In the genomic region with DNA sequence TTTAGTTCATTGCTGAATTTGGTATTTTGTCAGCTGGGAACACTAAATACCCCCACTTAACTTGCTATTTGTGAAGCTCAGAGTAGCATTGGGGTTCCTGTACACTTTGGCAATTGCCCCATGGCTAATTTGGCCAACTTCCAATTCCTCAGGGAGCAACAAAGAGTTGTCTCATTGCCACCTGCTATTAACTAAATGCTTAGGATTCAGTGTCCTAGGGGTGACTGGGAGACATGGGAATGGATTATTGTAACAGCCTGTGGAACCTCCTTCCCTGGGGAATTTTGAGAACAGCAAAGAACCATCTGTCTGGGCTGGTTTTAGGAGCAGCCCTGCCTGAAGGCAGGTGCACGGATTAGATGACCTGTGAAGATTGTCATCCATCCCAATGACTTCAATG, we compare ENCODE assay signal across 13 cellular contexts.
DNase-seq lines count a peak whose midpoint lies in the region; ATAC-seq, FAIRE-seq and TF ChIP-seq lines count a peak whose summit lies in the region.
"Had no signal": no experiment of that assay in that cellular context is flagged by ENCODE, and none has a peak within 500 bp of the region (broad histone marks: within the 10 kb centered on the region; RNA-seq: fewer than 3 reads in every experiment).

No MANE protein-coding gene starts in this region.

- H3K4me1 ChIP-seq in HepG2 (ENCODE audit: insufficient read depth, low read length) (peaks cover 12% of the 10 kb centered on the region), gastroesophageal sphincter (peaks cover 0 to 20% (median 2%) of the 10 kb centered on the region in 3 donors)

- no peak overlapping the region for H3K27ac Mint-ChIP-seq in Calu3 (ENCODE audit: unreplicated experiment)
- H3K27ac Mint-ChIP-seq: activated CD8-positive, alpha-beta T cell treated with anti-CD3 and anti-CD28 coated beads for 36 hours; progenitor cell of endocrine pancreas had no signal

- BruUV-seq in Calu3 (replicated peaks; lab: Mats Ljungman, UMichigan): no TSS peak
- BruUV-seq in HepG2 (replicated peaks; lab: Mats Ljungman, UMichigan): no TSS peak

- TF ChIP-seq EP300 in HepG2 (IDR thresholded peaks at IDR 0.05; ENCODE audit: low read depth in 2 of 2, low read length in 2 of 2) (no peak), HepG2 (CRISPR knock-in tag; IDR thresholded peaks at IDR 0.05; ENCODE audit: borderline replicate concordance) (no peak), gastroesophageal sphincter (IDR thresholded peaks at IDR 0.05) (no peak)

- no peaks in the 10 kb centered on the region for H3K27me3 Mint-ChIP-seq in Calu3 (ENCODE audit: unreplicated experiment)
- H3K27me3 Mint-ChIP-seq: activated CD8-positive, alpha-beta T cell treated with anti-CD3 and anti-CD28 coated beads for 36 hours; progenitor cell of endocrine pancreas had no signal

- H3K4me2 ChIP-seq in HepG2 (ENCODE audit: low read depth, low read length): no peak overlapping the region

- no peak overlapping the region for H2AFZ ChIP-seq in HepG2 (ENCODE audit: low read length)

- H3K79me2 ChIP-seq in HepG2 (ENCODE audit: insufficient read depth, low read length): no peaks in the 10 kb centered on the region

- DNase-seq in Calu3 (peak; percentile 26), NCI-H1048 (lab: John Stamatoyannopoulos, UW) (peak; percentile 32), NCI-H774 (lab: John Stamatoyannopoulos, UW) (peak; percentile 93), HepG2 (ENCODE audit: low spot score) (no peak), LoVo (ENCODE audit: low spot score) (no peak), T-helper 2 cell (no peak)
- DNase-seq: activated CD8-positive, alpha-beta T cell treated with anti-CD3 and anti-CD28 coated beads for 36 hours; activated gamma-delta T cell; brain microvascular endothelial cell; mesendoderm had no signal

- no peak overlapping the region for H3K9ac ChIP-seq in HepG2 (ENCODE audit: insufficient read depth, low read depth, low read length)

- peaks cover 6% of the 10 kb centered on the region for H3K4me1 Mint-ChIP-seq in Calu3 (ENCODE audit: low read depth, unreplicated experiment)

- ATAC-seq in HepG2: no peak
- ATAC-seq in gastroesophageal sphincter: no peak
- no peak for ATAC-seq in GM21390 (IDR thresholded peaks at IDR 0.05; ENCODE audit: unreplicated experiment)
- ATAC-seq: activated CD8-positive, alpha-beta T cell treated with anti-CD3 and anti-CD28 coated beads for 36 hours had no signal

- H3K9me3 ChIP-seq in HepG2 (ENCODE audit: low read length): no peaks in the 10 kb centered on the region
- no peaks in the 10 kb centered on the region for H3K9me3 ChIP-seq in gastroesophageal sphincter

- TF ChIP-seq RAD21 in HepG2 (CRISPR knock-in tag; IDR thresholded peaks at IDR 0.05): no peak

- no peak overlapping the region for H3K4me3 ChIP-seq in HepG2 (replicated peaks in 1 of 3; ENCODE audit: insufficient read depth in 1 of 3, low read depth in 2 of 3, low read length in 3 of 3)
- no peak overlapping the region for H3K4me3 ChIP-seq in gastroesophageal sphincter

- intact Hi-C loops in Calu3 (cut with micrococcal nuclease; ENCODE audit: unreplicated experiment) (no loop called here), HepG2 (cut with micrococcal nuclease; ENCODE audit: unreplicated experiment) (no loop called here)

- in situ Hi-C loops in HepG2 (cut with HindIII; ENCODE audit: extremely low pct_ligation_motif_present, low pct_unique_long_range_greater_than_20kb): loop anchor here (25.0 kb wide), 1 partner anchor 997 kb away; the partner anchor contains the start of gene BCL6

- POLR2A ChIA-PET in HepG2 (lab: Yijun Ruan, JAX): no interaction called here

- CTCF ChIA-PET in Calu3 (lab: Charles Lee) (interaction anchor here (0.6 kb wide), 1 partner anchor 571 kb away, joined by 3 read pairs; no protein-coding TSS in a partner anchor), HepG2 (lab: Yijun Ruan, JAX; ENCODE audit: low intra/inter-chr PET ratio, low total read pairs) (no interaction called here)

- H3K36me3 ChIP-seq in HepG2 (replicated peaks in 1 of 2; ENCODE audit: control insufficient read depth in 1 of 2, insufficient read depth in 2 of 2, low read length in 2 of 2) (no peaks in the 10 kb centered on the region; a peak in 1 of 5 replicates), gastroesophageal sphincter (peaks cover 0 to 6% of the 10 kb centered on the region in 2 donors)
- H3K36me3 ChIP-seq: brain microvascular endothelial cell had no signal

- H3K27ac ChIP-seq in HepG2 (ENCODE audit: extremely low read length, insufficient read depth, low read length) (no peak overlapping the region), gastroesophageal sphincter (no peak overlapping the region)
- H3K27ac ChIP-seq: brain microvascular endothelial cell had no signal

- no peak for TF ChIP-seq CTCF in Calu3 (IDR thresholded peaks at IDR 0.05; ENCODE audit: unreplicated experiment)
- TF ChIP-seq CTCF in HepG2 (CRISPR knock-in tag; IDR thresholded peaks at IDR 0.05): no peak
- TF ChIP-seq CTCF in gastroesophageal sphincter (IDR thresholded peaks at IDR 0.05): no peak

- H3K4me3 Mint-ChIP-seq in Calu3 (ENCODE audit: low read depth, unreplicated experiment): no peak overlapping the region
- H3K4me3 Mint-ChIP-seq: activated CD8-positive, alpha-beta T cell treated with anti-CD3 and anti-CD28 coated beads for 36 hours had no signal

- 100% methylated on average over 1 of the region's 1 CpG for WGBS in HepG2 (ENCODE audit: low lambda C conversion rate)
- WGBS in gastroesophageal sphincter (ENCODE audit: low coverage in 1 of 2), 2 donors: 83 to 100% methylated on average over 1 of the region's 1 CpG

- no peaks in the 10 kb centered on the region for H3K9me3 Mint-ChIP-seq in Calu3 (ENCODE audit: low read depth, unreplicated experiment)
- H3K9me3 Mint-ChIP-seq: activated CD8-positive, alpha-beta T cell treated with anti-CD3 and anti-CD28 coated beads for 36 hours had no signal

- no peak for TF ChIP-seq POLR2A in HepG2 (IDR thresholded peaks at IDR 0.05; ENCODE audit: insufficient read depth in 1 of 2, low read depth in 2 of 2, low read length in 2 of 2)
- no peak for TF ChIP-seq POLR2A in gastroesophageal sphincter (IDR thresholded peaks at IDR 0.05)

- H4K20me1 ChIP-seq in HepG2 (ENCODE audit: insufficient read depth, low read length): no peaks in the 10 kb centered on the region

- no peak for FAIRE-seq in HepG2 (lab: Jason Lieb, UNC)

- H3K27me3 ChIP-seq in HepG2 (ENCODE audit: control insufficient read depth in 1 of 2, insufficient read depth in 2 of 2, low read length in 2 of 2) (no peaks in the 10 kb centered on the region), gastroesophageal sphincter (no peaks in the 10 kb centered on the region)
- H3K27me3 ChIP-seq: brain microvascular endothelial cell had no signal

- no peaks in the 10 kb centered on the region for H3K36me3 Mint-ChIP-seq in Calu3 (ENCODE audit: insufficient read depth, unreplicated experiment)

TF ChIP-seq in HepG2, 621 proteins besides CTCF, POLR2A, EP300 and RAD21:
- TF ChIP-seq PHF8 (CRISPR knock-in tag; IDR thresholded peaks at IDR 0.05) (no peak), ZNF329 (CRISPR knock-in tag; IDR thresholded peaks at IDR 0.05; ENCODE audit: low read depth) (0 out of 2 replicates have a peak, but pooled peaks have one; percentile 22)

Comparison
In these comparisons a context has a peak if more than half of its experiments do, and no peak if none do; other contexts are left out.
1. DNase-seq: peak in Calu3 (single experiment), NCI-H1048 (single experiment) and NCI-H774 (single experiment); none in HepG2 (single experiment), LoVo (single experiment) and T-helper 2 cell (0 of 5).